ENCODE assay signal across 8 cellular contexts in genomic region chr21:46311568-46311967, GRCh38.
"Had no signal": no experiment of that assay in that cellular context is flagged by ENCODE, and none has a peak within 500 bp of the region (broad histone marks: within the 10 kb centered on the region; RNA-seq: fewer than 3 reads in every experiment).

No MANE protein-coding gene starts in this region.

- H2AFZ ChIP-seq: GM23338 had no signal

- H3K27ac ChIP-seq: HL-60 had no signal

- H3K4me3 Mint-ChIP-seq: GM23338, H9, HFFc6, IgD-negative memory B cell had no signal

- DNase-seq: H9, HCEC 1CT, HFFc6, Kasumi-1, KG1 had no signal

- ATAC-seq: GM23338 had no signal

- H3K4me3 ChIP-seq: GM23338 had no signal

- H3K9me3 Mint-ChIP-seq: GM23338, H9, HFFc6, IgD-negative memory B cell had no signal

- H3K36me3 Mint-ChIP-seq: IgD-negative memory B cell had no signal

- H3K4me2 ChIP-seq: GM23338 had no signal

- H3K27ac Mint-ChIP-seq: GM23338, H9, HFFc6, IgD-negative memory B cell had no signal

- H3K4me1 Mint-ChIP-seq: GM23338, H9 had no signal

- H3K27me3 Mint-ChIP-seq: IgD-negative memory B cell had no signal
